In the genomic region with DNA sequence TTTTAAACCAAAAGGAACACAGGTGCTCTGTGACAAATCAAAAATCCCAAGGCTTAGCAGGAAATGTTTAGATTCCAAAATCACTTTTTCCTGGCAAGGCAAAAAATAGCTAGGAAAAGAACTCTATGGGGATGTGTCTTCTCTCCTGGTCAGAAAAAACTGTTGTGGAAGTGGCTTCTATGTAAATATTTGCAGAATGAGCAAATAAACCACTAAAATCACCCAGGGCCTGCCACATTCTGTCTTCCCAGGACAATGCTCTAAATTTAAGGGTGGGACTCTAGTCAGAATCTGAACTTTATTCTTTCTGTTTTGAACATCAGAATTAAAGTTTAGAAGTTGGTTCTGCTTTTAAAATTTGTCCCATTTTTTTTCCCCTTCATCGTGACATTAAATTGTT, we compare ENCODE assay signal across 16 cellular contexts. TPM values are rescaled to one million over a fixed set of nuclear protein-coding genes. Genes with fewer than 3 reads are reported as not detected.
DNase-seq lines count a peak whose midpoint lies in the region; ATAC-seq and TF ChIP-seq lines count a peak whose summit lies in the region.
"Had no signal": no experiment of that assay in that cellular context is flagged by ENCODE, and none has a peak within 500 bp of the region (broad histone marks: within the 10 kb centered on the region; RNA-seq: fewer than 3 reads in every experiment).

No MANE protein-coding gene starts in this region.

- H3K27ac ChIP-seq in VCaP: peak overlapping the region; percentile 49

- intact Hi-C loops in posterior vena cava (cut with DNase I): no loop called here

- no peak for TF ChIP-seq CTCF in VCaP (conservative IDR thresholded peaks at IDR 0.05)

- DNase-seq in AG08395 (ENCODE audit: low spot score) (peak; percentile 63), HT-29 (ENCODE audit: low spot score) (peak; percentile 31), kidney tubule cell (ENCODE audit: low spot score) (peak; percentile 51), superior temporal gyrus (ENCODE audit: extremely low spot score) (no peak), posterior vena cava (ENCODE audit: low spot score) (no peak)
- DNase-seq: activated CD4-positive, CD25-positive, alpha-beta regulatory T cell; activated CD8-positive, alpha-beta memory T cell treated with anti-CD3 and anti-CD28 coated beads, Interleukin-2, amount 50 U/mL, for 48 hours; activated naive CD4-positive, alpha-beta T cell treated with anti-CD3 and anti-CD28 coated beads, Interleukin-2, amount 50 U/mL, for 16 hours; caudate nucleus; effector memory CD8-positive, alpha-beta T cell; gastrocnemius medialis; NCI-H2171 had no signal

- ATAC-seq in GM21423 (IDR thresholded peaks at IDR 0.05; ENCODE audit: unreplicated experiment): no peak
- ATAC-seq in GM21381 (IDR thresholded peaks at IDR 0.05; ENCODE audit: unreplicated experiment): no peak
- ATAC-seq: effector memory CD8-positive, alpha-beta T cell had no signal

RNA-seq across cellular contexts. Expression of a gene that starts 29.3 kb away (rescaled TPM):
- not detected in 2 replicates for total RNA-seq in HT-29 (2014; rRNA removed; shearing (Covaris generic))
- total RNA-seq in posterior vena cava: under 1 TPM in 1 of 2 donors, not detected in 1; 0.10 TPM
- total RNA-seq: gastrocnemius medialis, osteoblast had no signal

RNA-seq across cellular contexts. Expression of a gene that starts 54.1 kb away (rescaled TPM):
- 42.7 and 42.8 TPM in 2 replicates for total RNA-seq in HT-29 (2014; rRNA removed; shearing (Covaris generic))
- 100 to 1,000 TPM in 1 of 2 donors, 10 to 100 TPM in 1; 99.5 to 126 TPM for total RNA-seq in posterior vena cava

RNA-seq across cellular contexts. Expression of a gene that starts 57.7 kb away (rescaled TPM):
- total RNA-seq in HT-29 (2014; rRNA removed; shearing (Covaris generic)): 3.8 and 4.4 TPM in 2 replicates
- total RNA-seq in posterior vena cava: 10 to 100 TPM; 12.4 to 20.1 TPM

Comparison
In these comparisons a context has a peak if more than half of its experiments do, and no peak if none do; other contexts are left out.
1. DNase-seq: peak in AG08395 (single experiment), HT-29 (single experiment) and kidney tubule cell (single experiment); none in superior temporal gyrus (single experiment) and posterior vena cava (single experiment).